In genomic region chr22:26684173-26684572, GRCh38 we compare ENCODE assay signal across 27 cellular contexts. TPM values are rescaled to one million over a fixed set of nuclear protein-coding genes. Genes with fewer than 3 reads are reported as not detected.
A peak's percentile ranks its signal among the peaks of the same experiment; 100 is the strongest.
DNase-seq lines count a peak whose midpoint lies in the region; ATAC-seq, FAIRE-seq and TF ChIP-seq lines count a peak whose summit lies in the region.
"Had no signal": no experiment of that assay in that cellular context is flagged by ENCODE, and none has a peak within 500 bp of the region (broad histone marks: within the 10 kb centered on the region; RNA-seq: fewer than 3 reads in every experiment).

No MANE protein-coding gene starts in this region.

- H3K23ac ChIP-seq in H1 (ENCODE audit: insufficient read length): no peak overlapping the region

- H3K36me3 Mint-ChIP-seq in activated naive CD8-positive, alpha-beta T cell: peaks cover 11% of the 10 kb centered on the region
- H3K36me3 Mint-ChIP-seq in activated naive CD8-positive, alpha-beta T cell treated with anti-CD3 and anti-CD28 coated beads, Interleukin-2, amount 50 U/mL, for 24 hours (ENCODE audit: low read depth): peaks cover 21% of the 10 kb centered on the region
- H3K36me3 Mint-ChIP-seq in T-cell (peaks cover 33% of the 10 kb centered on the region), osteocyte (ENCODE audit: unreplicated experiment) (peaks cover 27% of the 10 kb centered on the region)

- H3K4me2 ChIP-seq in H1 (ENCODE audit: insufficient read depth in 1 of 2, low read depth in 2 of 2, low read length in 2 of 2): no peak overlapping the region
- H3K4me2 ChIP-seq: BLaER1, SK-N-SH had no signal

- TF ChIP-seq CTCF in H1 (IDR thresholded peaks at IDR 0.05; ENCODE audit: control extremely low read depth in 1 of 3, insufficient read depth in 1 of 3, low read depth in 1 of 3, low read length in 3 of 3): no peak
- TF ChIP-seq CTCF in osteocyte (IDR thresholded peaks at IDR 0.05): no peak

- H2BK120ac ChIP-seq in H1 (replicated peaks; ENCODE audit: low read depth, low read length): no peak overlapping the region

- H4K20me1 ChIP-seq in H1 (replicated peaks in 1 of 2; ENCODE audit: control insufficient read depth in 1 of 2, insufficient read depth in 2 of 2, low read length in 2 of 2): no peaks in the 10 kb centered on the region

- H3K56ac ChIP-seq in H1 (replicated peaks; ENCODE audit: insufficient read length, low read depth, low read length): no peak overlapping the region

- H3K27ac Mint-ChIP-seq in activated naive CD8-positive, alpha-beta T cell: peak overlapping the region; percentile 78
- no peak overlapping the region for H3K27ac Mint-ChIP-seq in activated naive CD8-positive, alpha-beta T cell treated with anti-CD3 and anti-CD28 coated beads, Interleukin-2, amount 50 U/mL, for 24 hours
- H3K27ac Mint-ChIP-seq in T-cell: peak overlapping the region; percentile 11 to 34
- peak overlapping the region; percentile 71 for H3K27ac Mint-ChIP-seq in osteocyte (ENCODE audit: unreplicated experiment)
- H3K27ac Mint-ChIP-seq: activated T-helper 2 cell treated with anti-CD3 and anti-CD28 coated beads, Interferon-gamma antibody, Interleukin-2, Interleukin-4, amounts not matched to agents 10 μg/mL and 5 μg/mL and 100 μg/mL, durations not matched to agents 14 hours and 24 hours and 36 hours; memory B cell; T-helper 1 cell treated with Interleukin-12 subunit alpha and Interleukin-12 subunit beta and Interleukin-4 antibody, amounts not matched to agents 30 μg/mL and 1 μg/mL, for 36 hours had no signal

- H3K27ac ChIP-seq in H1 (ENCODE audit: low read depth, low read length): no peak overlapping the region
- H3K27ac ChIP-seq: BLaER1, left lung, upper lobe of right lung had no signal

- no peaks in the 10 kb centered on the region for H3K79me1 ChIP-seq in H1 (ENCODE audit: low read depth, low read length)

- 0 out of 2 replicates have a peak overlapping the region, but pooled peaks have one; percentile 75 for H2BK15ac ChIP-seq in H1 (ENCODE audit: low read length)

- POLR2A ChIA-PET in T-cell (lab: Charles Lee) (no interaction called here), H1 (lab: Charles Lee; ENCODE audit: partially characterized antibody) (interaction anchor here (0.8 kb wide), 2 partner anchors 10 to 279 kb away, joined by 3 to 4 read pairs; no protein-coding TSS in a partner anchor)

- no peak for TF ChIP-seq POLR2A in H1 (IDR thresholded peaks at IDR 0.05; ENCODE audit: control extremely low read depth in 1 of 2, low read depth in 2 of 2, low read length in 2 of 2)

- H3K27me3 Mint-ChIP-seq in activated naive CD8-positive, alpha-beta T cell: no peaks in the 10 kb centered on the region
- H3K27me3 Mint-ChIP-seq in activated naive CD8-positive, alpha-beta T cell treated with anti-CD3 and anti-CD28 coated beads, Interleukin-2, amount 50 U/mL, for 24 hours: no peaks in the 10 kb centered on the region
- H3K27me3 Mint-ChIP-seq in T-cell (no peaks in the 10 kb centered on the region), osteocyte (ENCODE audit: unreplicated experiment) (no peaks in the 10 kb centered on the region)
- H3K27me3 Mint-ChIP-seq: memory B cell; stimulated activated memory B cell treated with anti-CD40 and anti-IgM and Interleukin-4, amounts not matched to agents 10 μg/mL and 1 μg/mL and 100 μg/mL, for 72 hours had no signal

- FAIRE-seq in H1 (lab: Jason Lieb, UNC): no peak
- FAIRE-seq: islet of Langerhans, TTC549 had no signal

- 0 out of 2 replicates have a peak overlapping the region, but pooled peaks have one; percentile 29 for H2BK20ac ChIP-seq in H1 (ENCODE audit: low read length)

- no peak overlapping the region for H4K8ac ChIP-seq in H1 (ENCODE audit: extremely low read depth, insufficient read depth, low read length)

- H3K36me3 ChIP-seq in H1 (ENCODE audit: control insufficient read depth in 2 of 4, insufficient read depth in 4 of 4, low read length in 3 of 4): 0 out of 8 replicates have a peak, but pooled peaks cover 0 to 3% (median 0%) of the 10 kb centered on the region in 4 experiments
- H3K36me3 ChIP-seq: upper lobe of right lung had no signal

- H3K9me3 Mint-ChIP-seq in activated naive CD8-positive, alpha-beta T cell (ENCODE audit: low read depth): no peaks in the 10 kb centered on the region
- no peaks in the 10 kb centered on the region for H3K9me3 Mint-ChIP-seq in activated naive CD8-positive, alpha-beta T cell treated with anti-CD3 and anti-CD28 coated beads, Interleukin-2, amount 50 U/mL, for 24 hours
- H3K9me3 Mint-ChIP-seq in T-cell (no peaks in the 10 kb centered on the region), osteocyte (ENCODE audit: unreplicated experiment) (no peaks in the 10 kb centered on the region)
- H3K9me3 Mint-ChIP-seq: activated T-helper 2 cell treated with anti-CD3 and anti-CD28 coated beads, Interferon-gamma antibody, Interleukin-2, Interleukin-4, amounts not matched to agents 10 μg/mL and 5 μg/mL and 100 μg/mL, durations not matched to agents 14 hours and 24 hours and 36 hours; memory B cell; stimulated activated memory B cell treated with anti-CD40 and anti-IgM and Interleukin-4, amounts not matched to agents 10 μg/mL and 1 μg/mL and 100 μg/mL, for 72 hours; T-helper 1 cell treated with Interleukin-12 subunit alpha and Interleukin-12 subunit beta and Interleukin-4 antibody, amounts not matched to agents 30 μg/mL and 1 μg/mL, for 36 hours had no signal

- no peak for ATAC-seq in activated naive CD8-positive, alpha-beta T cell treated with anti-CD3 and anti-CD28 coated beads, Interleukin-2, amount 50 U/mL, for 24 hours
- no peak for ATAC-seq in T-cell (replicated peaks in 1 of 4)
- ATAC-seq: left lung; stimulated activated memory B cell treated with anti-CD40 and anti-IgM and Interleukin-4, amounts not matched to agents 10 μg/mL and 1 μg/mL and 100 μg/mL, for 72 hours; upper lobe of right lung had no signal

- H2AFZ ChIP-seq in H1 (ENCODE audit: low read length): no peak overlapping the region

- H2AK5ac ChIP-seq in H1 (ENCODE audit: low read depth, low read length): no peak overlapping the region

- WGBS in H1 (ENCODE audit: extremely low coverage in 1 of 2, insufficient coverage in 1 of 2, insufficient read length in 1 of 2, insufficient replicate concordance in 2 of 2, low coverage in 1 of 2, low lambda C conversion rate in 2 of 2, missing lambda C conversion rate in 1 of 2), 2 experiments: 78% methylated on average over 2 of the region's 2 CpGs; no CpG with 5 or more reads in 1 of the 2 experiments

- no peaks in the 10 kb centered on the region for H3K23me2 ChIP-seq in H1 (ENCODE audit: low read depth, low read length)

- peaks cover 7 to 9% (median 9%) of the 10 kb centered on the region in 4 experiments for H3K4me1 ChIP-seq in H1 (replicated peaks in 1 of 4; ENCODE audit: control insufficient read depth in 3 of 4, insufficient read depth in 4 of 4, low read length in 3 of 4)

- H3K4me1 Mint-ChIP-seq in activated naive CD8-positive, alpha-beta T cell (ENCODE audit: low read depth): peaks cover 43% of the 10 kb centered on the region
- peaks cover 17% of the 10 kb centered on the region for H3K4me1 Mint-ChIP-seq in activated naive CD8-positive, alpha-beta T cell treated with anti-CD3 and anti-CD28 coated beads, Interleukin-2, amount 50 U/mL, for 24 hours
- H3K4me1 Mint-ChIP-seq in T-cell (peaks cover 55 to 65% (median 64%) of the 10 kb centered on the region in 3 donors), osteocyte (ENCODE audit: unreplicated experiment) (peaks cover 47% of the 10 kb centered on the region)

- no peak overlapping the region for H2BK12ac ChIP-seq in H1 (ENCODE audit: low read depth, low read length)

- no peak for TF ChIP-seq RAD21 in H1 (IDR thresholded peaks at IDR 0.05 in 1 of 2, conservative IDR thresholded peaks at IDR 0.05 in 1 of 2; ENCODE audit: low read depth in 2 of 2, low read length in 2 of 2)

- CTCF ChIA-PET in T-cell (lab: Charles Lee): interaction anchor here in 1 of 2 donors (0.6 kb wide), 1 partner anchor 8 kb away, joined by 3 read pairs; no protein-coding TSS in a partner anchor
- CTCF ChIA-PET in H1 (lab: Charles Lee; ENCODE audit: partially characterized antibody): no interaction called here

- no peak overlapping the region for H3K4ac ChIP-seq in H1 (replicated peaks; ENCODE audit: insufficient read length, low read depth, low read length)

- no peak overlapping the region for H3K4me3 ChIP-seq in H1 (ENCODE audit: extremely low read depth in 1 of 4, insufficient read depth in 2 of 4, low read depth in 3 of 4, low read length in 4 of 4)
- H3K4me3 ChIP-seq: BLaER1, left lung, upper lobe of right lung had no signal

- no peak overlapping the region for H3K18ac ChIP-seq in H1 (ENCODE audit: extremely low read depth, low read length)

- no peaks in the 10 kb centered on the region for H3K27me3 ChIP-seq in H1 (replicated peaks in 1 of 4; ENCODE audit: control insufficient read depth in 3 of 4, extremely low read depth in 1 of 4, insufficient read depth in 3 of 4, low read length in 3 of 4)
- H3K27me3 ChIP-seq: BLaER1, left lung, upper lobe of right lung had no signal

- no peaks in the 10 kb centered on the region; a peak in 1 of 4 replicates for H3K79me2 ChIP-seq in H1 (ENCODE audit: control insufficient read depth in 1 of 2, insufficient read depth in 2 of 2, low read length in 2 of 2)

- no peak for DNase-seq in activated naive CD8-positive, alpha-beta T cell treated with anti-CD3 and anti-CD28 coated beads, Interleukin-2, amount 50 U/mL, for 24 hours
- DNase-seq in T-cell (no peak), H1 (ENCODE audit: low read depth in 1 of 2, low spot score in 2 of 2) (no peak), osteocyte (ENCODE audit: extremely low spot score, unreplicated experiment) (no peak), COLO829 (ENCODE audit: low spot score) (no peak), RKO (ENCODE audit: low spot score) (no peak), NCI-H524 (lab: John Stamatoyannopoulos, UW) (no peak)
- DNase-seq: activated CD4-positive, alpha-beta T cell treated with anti-CD3 and anti-CD28 coated beads, Interleukin-2, amount 50 U/mL, for 4 hours; activated CD4-positive, CD25-positive, alpha-beta regulatory T cell; Calu3; caudate nucleus; DMS79 treated with DMSO at 0.1 percent for 48 hours; GDM1; left lung; NCI-H1694; NCI-H2171; NCI-H510A; SK-N-SH; upper lobe of right lung had no signal

- no peak overlapping the region for H2BK5ac ChIP-seq in H1 (ENCODE audit: low read depth, low read length)

- no peak overlapping the region for H4K91ac ChIP-seq in H1 (replicated peaks; ENCODE audit: insufficient read length, low read length)

- TF ChIP-seq EP300 in H1 (IDR thresholded peaks at IDR 0.05; ENCODE audit: borderline replicate concordance in 1 of 2, low read depth in 2 of 2, low read length in 2 of 2): no peak

- H3K14ac ChIP-seq in H1 (ENCODE audit: insufficient read length): no peak overlapping the region

- no peak overlapping the region for H3K4me3 Mint-ChIP-seq in activated naive CD8-positive, alpha-beta T cell
- no peak overlapping the region for H3K4me3 Mint-ChIP-seq in activated naive CD8-positive, alpha-beta T cell treated with anti-CD3 and anti-CD28 coated beads, Interleukin-2, amount 50 U/mL, for 24 hours
- H3K4me3 Mint-ChIP-seq in T-cell: no peak overlapping the region
- H3K4me3 Mint-ChIP-seq in osteocyte (ENCODE audit: unreplicated experiment): no peak overlapping the region
- H3K4me3 Mint-ChIP-seq: memory B cell; stimulated activated memory B cell treated with anti-CD40 and anti-IgM and Interleukin-4, amounts not matched to agents 10 μg/mL and 1 μg/mL and 100 μg/mL, for 72 hours; T-helper 1 cell treated with Interleukin-12 subunit alpha and Interleukin-12 subunit beta and Interleukin-4 antibody, amounts not matched to agents 30 μg/mL and 1 μg/mL, for 36 hours had no signal

- no peaks in the 10 kb centered on the region; a peak in 1 of 4 replicates for H3K9me3 ChIP-seq in H1 (ENCODE audit: insufficient read depth in 2 of 2, low read depth in 1 of 2, low read length in 1 of 2)
- H3K9me3 ChIP-seq: left lung, SK-N-SH, upper lobe of right lung had no signal

- no peak overlapping the region for H4K5ac ChIP-seq in H1 (ENCODE audit: insufficient read length, low read depth, low read length)

- no peak overlapping the region for H3K9ac ChIP-seq in H1 (replicated peaks in 1 of 4; ENCODE audit: extremely low read depth in 1 of 4, low read depth in 3 of 4, low read length in 3 of 4)
- H3K9ac ChIP-seq: BLaER1, SK-N-SH had no signal

RNA-seq across cellular contexts. Expression of gene MIAT, which starts 26.8 kb away (rescaled TPM):
- total RNA-seq in T-cell: 100 to 1,000 TPM in 3 of 5 donors, 10 to 100 TPM in 2; 45.8 to 237 (median 207) TPM
- total RNA-seq in H1 (2021; fragmentation: NEBNext Ultra II Directional; extraction: Animal tissue kit (Norgen Biotek cat#: 25700)): 33.8 and 36.0 TPM in 2 replicates
- 27.6 and 38.3 TPM in 2 replicates for polyA plus RNA-seq in H1 (2011; rRNA removed)
- 55.4 TPM for polyA plus RNA-seq in H1 (2011; cell fraction: cytosol; rRNA removed)
- polyA plus RNA-seq in H1 (2011; cell fraction: nucleus; rRNA removed): 134 TPM
- 55.6 to 81.0 TPM (median 63.3 TPM) in 4 replicates for polyA plus RNA-seq in H1 (2012, experiment 1 of 2)
- 4.6 TPM for polyA plus RNA-seq in H1 (2012, experiment 2 of 2)
- polyA plus RNA-seq in H1 (2013, experiment 1 of 2): 44.4 TPM
- polyA plus RNA-seq in H1 (2013, experiment 2 of 2): 37.1 TPM
- polyA minus RNA-seq in H1 (2011; rRNA and poly(A)+ RNA removed): 75.5 and 135 TPM in 2 replicates
- polyA minus RNA-seq in H1 (2011; cell fraction: cytosol; rRNA and poly(A)+ RNA removed): 20.6 TPM
- 72.4 TPM for polyA minus RNA-seq in H1 (2011; cell fraction: nucleus; rRNA and poly(A)+ RNA removed)
- total RNA-seq in osteocyte: 1.9 and 3.3 TPM in 2 replicates
